In the genomic region with DNA sequence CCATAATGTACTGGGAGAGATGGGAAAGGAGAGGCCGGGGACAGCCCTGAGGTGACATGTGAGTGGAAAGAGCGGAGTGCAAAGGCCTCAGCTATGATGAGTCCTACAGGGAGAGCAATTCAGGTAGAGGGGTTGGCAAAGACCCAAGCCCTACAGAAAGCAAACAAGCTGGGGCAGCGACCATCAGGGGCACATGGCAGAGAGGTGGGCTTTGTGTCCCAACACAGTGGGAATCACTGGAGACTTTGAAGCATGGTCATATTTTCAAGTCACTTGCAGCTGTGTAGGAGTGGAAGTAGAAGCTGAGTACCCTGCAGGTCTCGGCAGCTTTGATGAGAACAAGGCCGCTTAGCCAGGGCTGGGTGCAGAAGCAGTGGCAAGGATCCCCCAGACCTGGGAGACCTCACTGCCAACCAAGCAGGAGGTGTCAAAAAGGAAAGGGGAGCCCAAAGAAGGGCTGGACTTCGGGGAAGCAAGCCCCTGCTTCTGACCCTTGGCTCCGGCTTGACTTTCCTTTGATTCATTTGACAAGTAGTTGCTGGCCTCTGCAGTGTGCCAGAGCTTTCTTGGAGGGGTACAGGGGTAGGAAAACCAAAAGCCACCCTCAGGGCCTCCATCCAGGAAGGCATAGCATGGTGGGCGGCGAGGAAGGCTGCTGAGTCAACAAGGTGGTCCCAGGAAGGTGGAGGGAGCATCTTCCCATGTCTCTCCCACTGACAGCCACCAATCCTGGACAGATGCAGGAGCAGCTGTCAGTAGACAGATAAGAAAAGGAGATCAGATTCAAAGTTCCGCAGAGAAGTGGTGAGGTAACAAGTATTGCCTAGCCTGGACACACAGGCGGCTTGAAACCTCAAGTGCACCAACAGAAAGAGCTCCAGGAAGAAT, we compare ENCODE assay signal across 10 cellular contexts. TPM values are rescaled to one million over a fixed set of nuclear protein-coding genes. Genes with fewer than 3 reads are reported as not detected.
DNase-seq lines count a peak whose midpoint lies in the region; ATAC-seq and TF ChIP-seq lines count a peak whose summit lies in the region.
"Had no signal": no experiment of that assay in that cellular context is flagged by ENCODE, and none has a peak within 500 bp of the region (broad histone marks: within the 10 kb centered on the region; RNA-seq: fewer than 3 reads in every experiment).

No MANE protein-coding gene starts in this region.

- H3K27me3 Mint-ChIP-seq in memory B cell = no peaks in the 10 kb centered on the region

- TF ChIP-seq EP300 in SK-N-SH (IDR thresholded peaks at IDR 0.05; ENCODE audit: borderline replicate concordance in 1 of 2, low read depth in 1 of 2, low read length in 1 of 2) = no peak

- peaks cover 46% of the 10 kb centered on the region for H3F3A ChIP-seq in SK-N-SH (replicated peaks; ENCODE audit: insufficient read depth)

- 83 to 85% methylated on average over 11 of the region's 11 CpGs for WGBS in heart right ventricle, 2 donors
- 70% methylated on average over 11 of the region's 11 CpGs for WGBS in SK-N-SH (ENCODE audit: low lambda C conversion rate)

- H2AFZ ChIP-seq in SK-N-SH (ENCODE audit: low read depth) = no peak overlapping the region

- H3K79me2 ChIP-seq in SK-N-SH (ENCODE audit: insufficient read depth) = no peaks in the 10 kb centered on the region

- CTCF ChIA-PET in SK-N-SH (lab: Yijun Ruan, JAX) = interaction anchor here (0.8 to 2.6 kb wide), 14 partner anchors 8 to 498 kb away, joined by 3 to 21 read pairs (median 4); partner anchors contain the start of genes DBNL and STK17A

- H3K4me2 ChIP-seq in SK-N-SH = no peak overlapping the region

- intact Hi-C loops in cardiac septum (cut with DNase I) (no loop called here), heart right ventricle (cut with DNase I) (no loop called here)

- no peaks in the 10 kb centered on the region for H3K27me3 ChIP-seq in heart right ventricle
- no peaks in the 10 kb centered on the region for H3K27me3 ChIP-seq in SK-N-SH (ENCODE audit: insufficient read depth)

- H3K36me3 ChIP-seq in heart right ventricle = peaks cover 0 to 6% (median 0%) of the 10 kb centered on the region in 9 donors
- H3K36me3 ChIP-seq in SK-N-SH (replicated peaks in 1 of 2; ENCODE audit: control insufficient read depth in 1 of 2, insufficient read depth in 2 of 2, low read length in 1 of 2) = peaks cover 0 to 3% of the 10 kb centered on the region in 2 experiments

- ATAC-seq in heart right ventricle (no peak), memory B cell (ENCODE audit: low read depth) (no peak)

- DNase-seq in cardiac septum (ENCODE audit: low spot score) (peak; percentile 67), heart right ventricle (no peak), SK-N-SH (peak; percentile 42), memory B cell (ENCODE audit: low spot score in 2 of 2) (no peak), DMS79 treated with DMSO at 0.1 percent for 48 hours (lab: John Stamatoyannopoulos, UW) (no peak), HuH-7 (ENCODE audit: low spot score) (no peak), caudate nucleus (lab: John Stamatoyannopoulos, UW) (no peak)
- no peak for DNase-seq in stimulated activated CD4-positive, alpha-beta T cell treated with anti-CD3 and anti-CD28 coated beads, Interleukin-12 subunit alpha, Interleukin-12 subunit beta, amount 100 ng/mL, for 4 hours
- DNase-seq: effector CD8-positive, alpha-beta T cell; WERI-Rb-1 had no signal

- no peak overlapping the region for H3K27ac ChIP-seq in heart right ventricle
- no peak overlapping the region for H3K27ac ChIP-seq in SK-N-SH (ENCODE audit: low read depth in 2 of 2, low read length in 1 of 2)
- no peak overlapping the region for H3K27ac ChIP-seq in caudate nucleus (ENCODE audit: low read depth, low read length)
- H3K27ac ChIP-seq: WERI-Rb-1 had no signal

- no peak overlapping the region for H3K4me3 Mint-ChIP-seq in memory B cell

- H3K4me3 ChIP-seq in heart right ventricle = no peak overlapping the region
- no peak overlapping the region for H3K4me3 ChIP-seq in SK-N-SH (ENCODE audit: low read depth in 2 of 2, low read length in 1 of 2)

- H3K9me3 Mint-ChIP-seq in memory B cell = peaks cover 3% of the 10 kb centered on the region

- H3K27ac Mint-ChIP-seq in memory B cell = peak overlapping the region; percentile 79

- H3K36me3 Mint-ChIP-seq in memory B cell = peaks cover 8% of the 10 kb centered on the region

- H4K20me1 ChIP-seq in SK-N-SH (ENCODE audit: insufficient read depth) = no peaks in the 10 kb centered on the region

- no peak for TF ChIP-seq RAD21 in SK-N-SH (IDR thresholded peaks at IDR 0.05; ENCODE audit: low read length)

- H3K4me1 ChIP-seq in heart right ventricle = peaks cover 20 to 65% (median 49%) of the 10 kb centered on the region in 9 donors
- peaks cover 4 to 47% of the 10 kb centered on the region in 2 experiments for H3K4me1 ChIP-seq in SK-N-SH (ENCODE audit: control insufficient read depth in 1 of 2, insufficient read depth in 2 of 2, low read depth in 1 of 2, low read length in 1 of 2)

- POLR2A ChIA-PET in SK-N-SH (lab: Yijun Ruan, JAX) = interaction anchor here (0.7 to 1.9 kb wide), 9 partner anchors 11 to 133 kb away, joined by 3 to 8 read pairs (median 3); partner anchors contain the start of genes DBNL, POLD2 and YKT6

- H3K9me2 ChIP-seq in SK-N-SH = no peaks in the 10 kb centered on the region

- no peaks in the 10 kb centered on the region for H3K9me3 ChIP-seq in heart right ventricle
- H3K9me3 ChIP-seq in SK-N-SH = no peaks in the 10 kb centered on the region

- H3K4me1 Mint-ChIP-seq in memory B cell = peaks cover 51% of the 10 kb centered on the region

- H3K9ac ChIP-seq in SK-N-SH = no peak overlapping the region

- no peak for TF ChIP-seq CTCF in heart right ventricle (IDR thresholded peaks at IDR 0.05)
- no peak for TF ChIP-seq CTCF in SK-N-SH (IDR thresholded peaks at IDR 0.05)

TF ChIP-seq in SK-N-SH, 30 proteins besides CTCF, POLR2A, EP300 and RAD21 (continues in another document):
- TF ChIP-seq ZBTB33 (IDR thresholded peaks at IDR 0.05; ENCODE audit: borderline replicate concordance, low read depth) = 0 out of 2 replicates have a peak, but pooled peaks have one; percentile 52
- peak; percentile 38; the same call in 1 of the 2 replicates for TF ChIP-seq SIN3A (IDR thresholded peaks at IDR 0.05; ENCODE audit: borderline replicate concordance, low read depth, low read length)
- peak; percentile 11; the same call in 1 of the 2 replicates for TF ChIP-seq ELF1 (IDR thresholded peaks at IDR 0.05)
- TF ChIP-seq GATA2 (CRISPR knock-in tag; IDR thresholded peaks at IDR 0.05) = no peak
- 0 out of 2 replicates have a peak, but pooled peaks have one; percentile 4 for TF ChIP-seq NFIC (IDR thresholded peaks at IDR 0.05; ENCODE audit: borderline replicate concordance)
- TF ChIP-seq RXRA (IDR thresholded peaks at IDR 0.05; ENCODE audit: borderline replicate concordance, low read depth) = no peak
- TF ChIP-seq CHD2 (IDR thresholded peaks at IDR 0.05; ENCODE audit: low read length, partially characterized antibody) = peak; percentile 7
- TF ChIP-seq RCOR1 (IDR thresholded peaks at IDR 0.05; ENCODE audit: low read length) = no peak
- no peak for TF ChIP-seq MEF2A (IDR thresholded peaks at IDR 0.05; ENCODE audit: borderline replicate concordance, low read depth)

RNA-seq across cellular contexts. Expression of gene PGAM2, which starts 1.9 kb away (rescaled TPM):
- total RNA-seq in cardiac septum (322 TPM), heart right ventricle (1,000 to 10,000 TPM in 2 of 10 donors, 100 to 1,000 TPM in 8; 375 to 1,148 (median 557) TPM)
- polyA plus RNA-seq in heart right ventricle (1,000 to 10,000 TPM in 1 of 2 donors, 100 to 1,000 TPM in 1; 367 to 2,327 TPM), SK-N-SH (2012; rRNA removed) (0.79 and 1.5 TPM in 2 replicates)
- polyA plus RNA-seq in SK-N-SH (2012; cell fraction: cytosol; rRNA removed) = 0.96 and 1.0 TPM in 2 replicates
- polyA plus RNA-seq in SK-N-SH (2012; cell fraction: nucleus; rRNA removed) = 1.6 and 2.5 TPM in 2 replicates

RNA-seq across cellular contexts. Expression of gene POLM, which starts 15.0 kb away (rescaled TPM):
- total RNA-seq in cardiac septum = 13.9 TPM
- total RNA-seq in heart right ventricle = 10 to 100 TPM; 10.9 to 28.4 (median 13.5) TPM
- 10 to 100 TPM in 1 of 2 donors, 1 to 10 TPM in 1; 6.7 to 22.8 TPM for polyA plus RNA-seq in heart right ventricle
- polyA plus RNA-seq in SK-N-SH (2012; rRNA removed) = 17.4 and 23.1 TPM in 2 replicates
- polyA plus RNA-seq in SK-N-SH (2012; cell fraction: cytosol; rRNA removed) = 4.2 and 7.5 TPM in 2 replicates
- 117 and 123 TPM in 2 replicates for polyA plus RNA-seq in SK-N-SH (2012; cell fraction: nucleus; rRNA removed)

RNA-seq across cellular contexts. Expression of gene DBNL, which starts 22.8 kb away (rescaled TPM):
- total RNA-seq in cardiac septum = 48.9 TPM
- 10 to 100 TPM; 26.0 to 59.0 (median 35.4) TPM for total RNA-seq in heart right ventricle
- 10 to 100 TPM; 34.8 to 74.3 TPM for polyA plus RNA-seq in heart right ventricle
- polyA plus RNA-seq in SK-N-SH (2012; rRNA removed) = 230 and 244 TPM in 2 replicates
- 127 and 173 TPM in 2 replicates for polyA plus RNA-seq in SK-N-SH (2012; cell fraction: cytosol; rRNA removed)
- 290 and 333 TPM in 2 replicates for polyA plus RNA-seq in SK-N-SH (2012; cell fraction: nucleus; rRNA removed)

RNA-seq across cellular contexts. Expression of gene AEBP1, which starts 36.8 kb away (rescaled TPM):
- total RNA-seq in cardiac septum (93.1 TPM), heart right ventricle (10 to 100 TPM; 14.1 to 31.3 (median 21.6) TPM)
- polyA plus RNA-seq in heart right ventricle (10 to 100 TPM; 18.0 to 33.7 TPM), SK-N-SH (2012; rRNA removed) (40.3 and 105 TPM in 2 replicates)
- 36.3 and 54.8 TPM in 2 replicates for polyA plus RNA-seq in SK-N-SH (2012; cell fraction: cytosol; rRNA removed)
- 278 and 326 TPM in 2 replicates for polyA plus RNA-seq in SK-N-SH (2012; cell fraction: nucleus; rRNA removed)

RNA-seq across cellular contexts. Expression of gene POLD2, which starts 56.0 kb away (rescaled TPM):
- total RNA-seq in cardiac septum (88.1 TPM), heart right ventricle (10 to 100 TPM; 64.4 to 92.0 (median 76.8) TPM)
- polyA plus RNA-seq in heart right ventricle (100 to 1,000 TPM in 1 of 2 donors, 10 to 100 TPM in 1; 89.3 to 150 TPM), SK-N-SH (2012; rRNA removed) (163 and 194 TPM in 2 replicates)
- polyA plus RNA-seq in SK-N-SH (2012; cell fraction: cytosol; rRNA removed) = 97.4 and 129 TPM in 2 replicates
- polyA plus RNA-seq in SK-N-SH (2012; cell fraction: nucleus; rRNA removed) = 209 and 258 TPM in 2 replicates

Comparison
In these comparisons a context has a peak if more than half of its experiments do, and no peak if none do; other contexts are left out.
1. DNase-seq: peak in cardiac septum (single experiment) and SK-N-SH (single experiment); none in heart right ventricle (0 of 2), memory B cell (0 of 2), stimulated activated CD4-positive, alpha-beta T cell treated with anti-CD3 and anti-CD28 coated beads, Interleukin-12 subunit alpha, Interleukin-12 subunit beta, amount 100 ng/mL, for 4 hours (single experiment), DMS79 treated with DMSO at 0.1 percent for 48 hours (single experiment), HuH-7 (single experiment) and caudate nucleus (0 of 61).